In the genomic region with DNA sequence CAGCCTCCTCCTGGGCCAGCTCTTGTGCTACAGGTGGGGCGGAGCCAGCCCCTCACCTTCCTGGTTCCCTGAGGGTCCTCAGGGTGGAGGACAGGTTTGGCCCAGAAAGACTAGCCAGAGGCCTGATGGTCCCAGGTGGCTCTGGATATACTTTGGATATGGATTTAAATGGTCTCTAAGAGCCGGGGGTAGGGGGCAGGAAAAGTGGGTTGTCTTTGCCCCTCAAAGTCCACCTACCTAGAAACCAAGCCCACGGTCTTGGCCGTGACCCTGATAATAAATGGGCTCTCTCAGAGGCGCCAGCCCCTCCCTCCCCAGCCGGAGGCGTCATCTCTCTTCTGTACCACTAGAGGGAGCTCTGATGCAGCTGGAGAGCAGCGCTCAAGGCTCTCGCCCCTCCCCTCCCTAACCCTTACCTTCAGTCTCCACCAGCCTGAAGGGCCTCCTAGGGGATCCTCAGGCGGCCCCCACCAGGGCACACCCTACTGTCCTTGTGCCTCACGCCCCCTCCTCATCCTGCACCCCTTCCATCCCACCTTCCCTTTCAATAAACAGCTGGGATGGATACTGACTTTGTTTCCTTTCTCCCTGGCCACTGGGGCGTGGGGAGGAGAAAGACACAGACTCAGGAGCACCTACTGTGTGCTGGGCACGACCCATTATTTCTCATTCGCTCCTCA, we compare ENCODE assay signal across 8 cellular contexts. TPM values are rescaled to one million over a fixed set of nuclear protein-coding genes. Genes with fewer than 3 reads are reported as not detected.
A peak's percentile ranks its signal among the peaks of the same experiment; 100 is the strongest.
DNase-seq lines count a peak whose midpoint lies in the region; ATAC-seq and TF ChIP-seq lines count a peak whose summit lies in the region.

No MANE protein-coding gene starts in this region.

- no peaks in the 10 kb centered on the region for H3K9me3 Mint-ChIP-seq in activated T-cell treated with anti-CD3 and anti-CD28 coated beads, Interleukin-2, amount 50 U/mL, for 24 hours

- H3K27ac ChIP-seq in PC-3 (ENCODE audit: low read length) (no peak overlapping the region), neutrophil (no peak overlapping the region), suprapubic skin (no peak overlapping the region)

- no peak overlapping the region for H3K9ac ChIP-seq in PC-3 (ENCODE audit: low read length)

- no peak overlapping the region for H3K4me3 ChIP-seq in PC-3 (ENCODE audit: low read length)
- H3K4me3 ChIP-seq in fibroblast of mammary gland (ENCODE audit: control insufficient read depth, low read depth, low read length): no peak overlapping the region
- H3K4me3 ChIP-seq in neutrophil (ENCODE audit: low read depth in 1 of 2, low read length in 1 of 2): no peak overlapping the region
- H3K4me3 ChIP-seq in suprapubic skin: no peak overlapping the region

- H3K27me3 ChIP-seq in PC-3 (ENCODE audit: low read length) (no peaks in the 10 kb centered on the region), neutrophil (peaks cover 6% of the 10 kb centered on the region), suprapubic skin (no peaks in the 10 kb centered on the region)

- H3K4me1 ChIP-seq in PC-3 (ENCODE audit: insufficient read depth, low read length) (no peaks in the 10 kb centered on the region), neutrophil (ENCODE audit: control insufficient read depth in 1 of 2, insufficient read depth in 1 of 2, low read depth in 1 of 2, low read length in 1 of 2) (peaks cover 5 to 7% of the 10 kb centered on the region in 2 experiments), suprapubic skin (peaks cover 3% of the 10 kb centered on the region)

- BruUV-seq in PC-3 (replicated peaks; lab: Mats Ljungman, UMichigan): no TSS peak

- H3K36me3 Mint-ChIP-seq in activated T-cell treated with anti-CD3 and anti-CD28 coated beads, Interleukin-2, amount 50 U/mL, for 24 hours (ENCODE audit: low read depth): no peaks in the 10 kb centered on the region

- H2AFZ ChIP-seq in PC-3 (ENCODE audit: low read length): no peak overlapping the region

- ATAC-seq in GM21529 (IDR thresholded peaks at IDR 0.05; ENCODE audit: unreplicated experiment): peak; percentile 97
- ATAC-seq in PC-3: peak; percentile 93

- no peaks in the 10 kb centered on the region for H3K27me3 Mint-ChIP-seq in activated T-cell treated with anti-CD3 and anti-CD28 coated beads, Interleukin-2, amount 50 U/mL, for 24 hours

- DNase-seq in DMS 273 treated with DMSO at 0.1 percent for 48 hours (lab: John Stamatoyannopoulos, UW) (peak; percentile 40), Kasumi-1 (lab: John Stamatoyannopoulos, UW) (peak; percentile 74 to 86), PC-3 (peak; percentile 93), fibroblast of mammary gland (ENCODE audit: low read depth) (peak; percentile 68), suprapubic skin (ENCODE audit: low spot score in 2 of 2) (peak in 1 of 2 donors; percentile 79)
- DNase-seq in activated T-cell treated with anti-CD3 and anti-CD28 coated beads, Interleukin-2, amount 50 U/mL, for 24 hours: peak; percentile 87

- no peak for TF ChIP-seq POLR2A in suprapubic skin (IDR thresholded peaks at IDR 0.05)

- H4K20me1 ChIP-seq in PC-3 (ENCODE audit: low read length): no peaks in the 10 kb centered on the region

- H3K79me2 ChIP-seq in PC-3 (ENCODE audit: low read length): no peaks in the 10 kb centered on the region

- intact Hi-C loops in PC-3 (cut with micrococcal nuclease): loop anchor here (1.0 kb wide), 3 partner anchors 77 to 125 kb away; no protein-coding TSS in a partner anchor

- H3K27ac Mint-ChIP-seq in activated T-cell treated with anti-CD3 and anti-CD28 coated beads, Interleukin-2, amount 50 U/mL, for 24 hours: no peak overlapping the region

- CTCF ChIA-PET in PC-3 (lab: Charles Lee): interaction anchor here (0.7 to 2.7 kb wide), 2 partner anchors 27 to 77 kb away, joined by 3 to 20 read pairs; a partner anchor contains a TSS

- TF ChIP-seq CTCF in PC-3 (conservative IDR thresholded peaks at IDR 0.05; ENCODE audit: low read depth, low read length): peak; percentile 98
- TF ChIP-seq CTCF in fibroblast of mammary gland (conservative IDR thresholded peaks at IDR 0.05; ENCODE audit: control insufficient read depth, insufficient read depth, low read depth, low read length): peak; percentile 91
- TF ChIP-seq CTCF in neutrophil (IDR thresholded peaks at IDR 0.05): peak; percentile 96
- peak; percentile 78 to 90 for TF ChIP-seq CTCF in suprapubic skin (IDR thresholded peaks at IDR 0.05)

- no peaks in the 10 kb centered on the region for H3F3A ChIP-seq in PC-3 (ENCODE audit: low read length, unreplicated experiment)

- POLR2A ChIA-PET in PC-3 (lab: Charles Lee; ENCODE audit: unreplicated experiment): no interaction called here

- H3K9me3 ChIP-seq in PC-3 (ENCODE audit: low read length): no peaks in the 10 kb centered on the region
- no peaks in the 10 kb centered on the region for H3K9me3 ChIP-seq in neutrophil
- no peaks in the 10 kb centered on the region for H3K9me3 ChIP-seq in suprapubic skin

- H3K4me1 Mint-ChIP-seq in activated T-cell treated with anti-CD3 and anti-CD28 coated beads, Interleukin-2, amount 50 U/mL, for 24 hours (ENCODE audit: low read depth): peaks cover 3% of the 10 kb centered on the region

- no peak overlapping the region for H3K4me2 ChIP-seq in PC-3 (ENCODE audit: low read length)

- H3K4me3 Mint-ChIP-seq in activated T-cell treated with anti-CD3 and anti-CD28 coated beads, Interleukin-2, amount 50 U/mL, for 24 hours: no peak overlapping the region

- WGBS in suprapubic skin: 15% methylated on average over 13 of the region's 14 CpGs

- no peak for TF ChIP-seq EP300 in suprapubic skin (IDR thresholded peaks at IDR 0.05)

- no peaks in the 10 kb centered on the region for H3K36me3 ChIP-seq in PC-3 (ENCODE audit: low read depth, low read length)
- no peaks in the 10 kb centered on the region for H3K36me3 ChIP-seq in neutrophil
- peaks cover 11% of the 10 kb centered on the region for H3K36me3 ChIP-seq in suprapubic skin

- H3K9me2 ChIP-seq in PC-3 (replicated peaks; ENCODE audit: low read length): no peaks in the 10 kb centered on the region

RNA-seq across cellular contexts. Expression of a gene that starts 7.5 kb away (rescaled TPM):
- total RNA-seq in PC-3 (2014; rRNA removed) (50.7 and 55.7 TPM in 2 replicates), suprapubic skin (10 to 100 TPM in 3 of 4 donors, 1 to 10 TPM in 1; 8.1 to 11.4 (median 10.9) TPM)

RNA-seq across cellular contexts. Expression of a gene that starts 26.1 kb away (rescaled TPM):
- total RNA-seq in PC-3 (2014; rRNA removed) (160 and 193 TPM in 2 replicates), suprapubic skin (10 to 100 TPM; 14.3 to 30.7 (median 28.0) TPM)

RNA-seq across cellular contexts. Expression of a gene that starts 29.1 kb away (rescaled TPM):
- total RNA-seq in PC-3 (2014; rRNA removed) (13.8 and 18.7 TPM in 2 replicates), suprapubic skin (1 to 10 TPM; 5.4 to 6.5 (median 5.9) TPM)

RNA-seq across cellular contexts. Expression of a gene that starts 53.7 kb away (rescaled TPM):
- 115 and 137 TPM in 2 replicates for total RNA-seq in PC-3 (2014; rRNA removed)
- 10 to 100 TPM; 63.6 to 85.3 (median 78.5) TPM for total RNA-seq in suprapubic skin

RNA-seq across cellular contexts. Expression of a gene that starts 57.1 kb away (rescaled TPM):
- total RNA-seq in PC-3 (2014; rRNA removed) (18.5 and 21.5 TPM in 2 replicates), suprapubic skin (10 to 100 TPM in 1 of 4 donors, 1 to 10 TPM in 3; 8.1 to 11.2 (median 8.8) TPM)
